ENCODE assay signal across 15 cellular contexts in genomic region chr16:2839650-2840450, GRCh38. TPM values are rescaled to one million over a fixed set of nuclear protein-coding genes. Genes with fewer than 3 reads are reported as not detected.
A peak's percentile ranks its signal among the peaks of the same experiment; 100 is the strongest.
DNase-seq lines count a peak whose midpoint lies in the region; ATAC-seq, FAIRE-seq and TF ChIP-seq lines count a peak whose summit lies in the region.
"Had no signal": no experiment of that assay in that cellular context is flagged by ENCODE, and none has a peak within 500 bp of the region (broad histone marks: within the 10 kb centered on the region; RNA-seq: fewer than 3 reads in every experiment).

No MANE protein-coding gene starts in this region.

- H3K27ac ChIP-seq in A549 (peak overlapping the region; percentile 60 to 90), astrocyte (ENCODE audit: low read depth, low read length) (no peak overlapping the region)
- H3K27ac ChIP-seq in CD8-positive, alpha-beta memory T cell (ENCODE audit: low read depth, low read length) = no peak overlapping the region
- H3K27ac ChIP-seq: GM23248, skin epidermis had no signal

- H3K4me1 ChIP-seq in A549 (peaks cover 41% of the 10 kb centered on the region), astrocyte (ENCODE audit: insufficient read depth, low read length) (peaks cover 33% of the 10 kb centered on the region)
- peaks cover 42% of the 10 kb centered on the region for H3K4me1 ChIP-seq in CD8-positive, alpha-beta memory T cell (ENCODE audit: insufficient read depth, low read length)

- WGBS in A549 (ENCODE audit: missing lambda C conversion rate) = 78% methylated on average over 14 of the region's 15 CpGs

- H3K9me3 Mint-ChIP-seq in CD8-positive, alpha-beta memory T cell = no peaks in the 10 kb centered on the region
- H3K9me3 Mint-ChIP-seq in astrocyte (ENCODE audit: unreplicated experiment) (no peaks in the 10 kb centered on the region), natural killer cell (no peaks in the 10 kb centered on the region)
- H3K9me3 Mint-ChIP-seq: CD4-positive, alpha-beta T cell had no signal

- peaks cover 42 to 55% (median 45%) of the 10 kb centered on the region in 3 donors for H3K4me1 Mint-ChIP-seq in CD8-positive, alpha-beta memory T cell
- H3K4me1 Mint-ChIP-seq in astrocyte (ENCODE audit: low read depth, unreplicated experiment) (peaks cover 34% of the 10 kb centered on the region), natural killer cell (peaks cover 62 to 67% of the 10 kb centered on the region in 2 donors)

- peaks cover 0 to 5% of the 10 kb centered on the region in 2 donors for H3K27me3 Mint-ChIP-seq in CD8-positive, alpha-beta memory T cell
- H3K27me3 Mint-ChIP-seq in astrocyte (ENCODE audit: low read depth, unreplicated experiment) = no peaks in the 10 kb centered on the region
- H3K27me3 Mint-ChIP-seq in natural killer cell (ENCODE audit: low read depth in 2 of 2) = no peaks in the 10 kb centered on the region

- TF ChIP-seq CTCF in A549 (IDR thresholded peaks at IDR 0.05) (no peak), astrocyte (IDR thresholded peaks at IDR 0.05; ENCODE audit: insufficient read depth, low read depth, low read length) (no peak), natural killer cell (IDR thresholded peaks at IDR 0.05) (no peak)

- H3K36me3 ChIP-seq in CD8-positive, alpha-beta memory T cell (ENCODE audit: insufficient read depth, low read length) = no peaks in the 10 kb centered on the region
- H3K36me3 ChIP-seq in astrocyte (ENCODE audit: insufficient read depth, low read length) = no peaks in the 10 kb centered on the region
- H3K36me3 ChIP-seq: MG63 had no signal

- ATAC-seq in A549 = no peak
- no peak for ATAC-seq in natural killer cell
- ATAC-seq in GM18519 (IDR thresholded peaks at IDR 0.05; ENCODE audit: low FRiP score, unreplicated experiment) = no peak
- no peak for ATAC-seq in HG02852 (IDR thresholded peaks at IDR 0.05; ENCODE audit: unreplicated experiment)

- no peak overlapping the region; the same call in 2 of the 3 replicates for H3K4me2 ChIP-seq in A549
- H3K4me2 ChIP-seq in astrocyte (ENCODE audit: low read length) = no peak overlapping the region

- H4K20me1 ChIP-seq in astrocyte (ENCODE audit: insufficient read depth, low read length) = no peaks in the 10 kb centered on the region

- intact Hi-C loops in natural killer cell (cut with micrococcal nuclease) = loop anchor here (1.0 to 5.0 kb wide), 2 partner anchors 42 to 79 kb away; partner anchors contain the start of gene FLYWCH2

- TF ChIP-seq EP300 in A549 (IDR thresholded peaks at IDR 0.05) = no peak

- no peak overlapping the region for H3K9ac ChIP-seq in astrocyte (ENCODE audit: low read length)
- H3K9ac ChIP-seq: GM23248 had no signal

- H3K4me3 Mint-ChIP-seq in CD8-positive, alpha-beta memory T cell = peak overlapping the region in 3 of 7 donors; percentile 16 to 74 (median 44)
- H3K4me3 Mint-ChIP-seq in astrocyte (ENCODE audit: unreplicated experiment) (no peak overlapping the region), natural killer cell (peak overlapping the region; percentile 75)
- H3K4me3 Mint-ChIP-seq: CD4-positive, alpha-beta T cell had no signal

- no peak for TF ChIP-seq RAD21 in A549 (conservative IDR thresholded peaks at IDR 0.05 in 1 of 2, IDR thresholded peaks at IDR 0.05 in 1 of 2)

- TF ChIP-seq POLR2A in A549 (IDR thresholded peaks at IDR 0.05; ENCODE audit: low read length) = no peak

- DNase-seq in A549 (ENCODE audit: low read depth in 1 of 2, low spot score in 1 of 2) (no peak), astrocyte (ENCODE audit: low read depth) (no peak), natural killer cell (no peak), C1 segment of cervical spinal cord (lab: John Stamatoyannopoulos, UW) (no peak)
- DNase-seq in CD8-positive, alpha-beta memory T cell = peak in 1 of 5 donors; percentile 38
- DNase-seq: SW 1271 had no signal

- POLR2A ChIA-PET in A549 (lab: Yijun Ruan, JAX) = interaction anchor here (1.0 to 3.2 kb wide), 5 partner anchors 19 to 157 kb away, joined by 3 to 52 read pairs (median 6); partner anchors contain the start of genes FLYWCH2 and KCTD5
- POLR2A ChIA-PET in CD8-positive, alpha-beta memory T cell (lab: Charles Lee) = interaction anchor here (0.6 kb wide), 1 partner anchor 59 kb away, joined by 3 read pairs; no protein-coding TSS in a partner anchor

- no peaks in the 10 kb centered on the region for H3K79me2 ChIP-seq in astrocyte (ENCODE audit: insufficient read depth, low read length)

- no peak overlapping the region for H3K4me3 ChIP-seq in A549
- H3K4me3 ChIP-seq in CD8-positive, alpha-beta memory T cell (ENCODE audit: low read length) = no peak overlapping the region
- H3K4me3 ChIP-seq in astrocyte (ENCODE audit: insufficient read depth, low read depth, low read length) = no peak overlapping the region
- H3K4me3 ChIP-seq: GM23248, MG63, skin epidermis had no signal

- H2AFZ ChIP-seq in astrocyte (ENCODE audit: low read depth, low read length) = no peak overlapping the region
- H2AFZ ChIP-seq: GM23248 had no signal

- FAIRE-seq in A549 (lab: Jason Lieb, UNC) (no peak), astrocyte (lab: Jason Lieb, UNC) (no peak)

- H3K27me3 ChIP-seq in CD8-positive, alpha-beta memory T cell (ENCODE audit: insufficient read depth, low read length, poor library complexity, severe bottlenecking) = no peaks in the 10 kb centered on the region
- H3K27me3 ChIP-seq in astrocyte (ENCODE audit: insufficient read depth, low read length) = no peaks in the 10 kb centered on the region
- H3K27me3 ChIP-seq: MG63 had no signal

- no peaks in the 10 kb centered on the region for H3K36me3 Mint-ChIP-seq in CD8-positive, alpha-beta memory T cell
- no peaks in the 10 kb centered on the region for H3K36me3 Mint-ChIP-seq in astrocyte (ENCODE audit: low read depth, unreplicated experiment)
- no peaks in the 10 kb centered on the region for H3K36me3 Mint-ChIP-seq in natural killer cell

- CTCF ChIA-PET in A549 (lab: Yijun Ruan, JAX) = interaction anchor here (0.6 to 3.8 kb wide), 32 partner anchors 11 to 87 kb away, joined by 3 to 295 read pairs (median 8); partner anchors contain the start of genes ELOB, FLYWCH1, FLYWCH2 and ZG16B
- CTCF ChIA-PET in CD8-positive, alpha-beta memory T cell (lab: Charles Lee) = interaction anchor here (1.0 to 3.5 kb wide), 6 partner anchors 14 to 71 kb away, joined by 3 to 51 read pairs (median 4); partner anchors contain the start of gene FLYWCH1

- H3K27ac Mint-ChIP-seq in CD8-positive, alpha-beta memory T cell = peak overlapping the region in 7 of 8 donors; percentile 47 to 88 (median 77)
- H3K27ac Mint-ChIP-seq in astrocyte (ENCODE audit: unreplicated experiment) = peak overlapping the region; percentile 94
- H3K27ac Mint-ChIP-seq in natural killer cell = peak overlapping the region; percentile 30 to 96

- H3K9me3 ChIP-seq in A549 (no peaks in the 10 kb centered on the region), astrocyte (ENCODE audit: insufficient read depth, low read depth, low read length) (no peaks in the 10 kb centered on the region)
- no peaks in the 10 kb centered on the region for H3K9me3 ChIP-seq in CD8-positive, alpha-beta memory T cell (ENCODE audit: low read length)
- H3K9me3 ChIP-seq: MG63 had no signal

RNA-seq across cellular contexts. Expression of gene ZG16B, which starts 9.7 kb away (rescaled TPM):
- 0.85 and 0.86 TPM in 2 replicates for polyA plus RNA-seq in A549 (2011; rRNA removed)
- polyA plus RNA-seq in A549 (2012; cell fraction: cytosol; rRNA removed) = 0.48 and 0.51 TPM in 2 replicates
- 0.60 and 1.3 TPM in 2 replicates for polyA plus RNA-seq in A549 (2012; cell fraction: nucleus; rRNA removed)
- polyA plus RNA-seq in A549 (2017; fragmentation: RNase III; extraction: RNeasy Plus Mini Kit Qiagen cat#74134 plus additional on column Dnase treatment) = 0.40 to 0.59 TPM (median 0.54 TPM) in 3 replicates
- 0.54 and 0.58 TPM in 2 replicates for polyA minus RNA-seq in A549 (2011; rRNA and poly(A)+ RNA removed)
- under 1 TPM; 0.29 to 0.74 TPM for total RNA-seq in CD8-positive, alpha-beta memory T cell
- polyA plus RNA-seq in CD8-positive, alpha-beta memory T cell = not detected
- not detected in 2 replicates for total RNA-seq in astrocyte
- total RNA-seq in natural killer cell = 1 to 10 TPM in 2 of 3 donors, under 1 TPM in 1; 0.78 to 1.5 (median 1.1) TPM
- total RNA-seq: CD4-positive, alpha-beta T cell; fibroblast of lung; GM23248 had no signal
- polyA plus RNA-seq: fibroblast of lung, GM23248 had no signal

RNA-seq across cellular contexts. Expression of gene PRSS22, which starts 18.1 kb away (rescaled TPM):
- polyA plus RNA-seq in A549 (2011; rRNA removed) (not detected in 2 replicates), A549 (2017; fragmentation: RNase III; extraction: RNeasy Plus Mini Kit Qiagen cat#74134 plus additional on column Dnase treatment) (0.10 to 0.33 TPM in 2 of 3 replicates, not detected in the other)
- polyA plus RNA-seq in A549 (2012; cell fraction: cytosol; rRNA removed) = 0.08 and 0.12 TPM in 2 replicates
- 0.18 and 0.45 TPM in 2 replicates for polyA plus RNA-seq in A549 (2012; cell fraction: nucleus; rRNA removed)
- polyA minus RNA-seq in A549 (2011; rRNA and poly(A)+ RNA removed) = not detected in 2 replicates
- not detected for total RNA-seq in CD8-positive, alpha-beta memory T cell
- polyA plus RNA-seq in CD8-positive, alpha-beta memory T cell = not detected
- total RNA-seq in astrocyte (0.58 and 1.5 TPM in 2 replicates), natural killer cell (1 to 10 TPM; 1.5 to 7.7 (median 3.3) TPM)
- total RNA-seq: GM23248 had no signal
- polyA plus RNA-seq: fibroblast of lung, GM23248 had no signal

RNA-seq across cellular contexts. Expression of gene PRSS21, which starts 22.8 kb away (rescaled TPM):
- polyA plus RNA-seq in A549 (2011; rRNA removed) (0.16 and 0.23 TPM in 2 replicates), A549 (2017; fragmentation: RNase III; extraction: RNeasy Plus Mini Kit Qiagen cat#74134 plus additional on column Dnase treatment) (0.08 to 0.12 TPM in 2 of 3 replicates, not detected in the other)
- 0.44 and 0.60 TPM in 2 replicates for polyA plus RNA-seq in A549 (2012; cell fraction: cytosol; rRNA removed)
- polyA plus RNA-seq in A549 (2012; cell fraction: nucleus; rRNA removed) = 1.3 and 2.2 TPM in 2 replicates
- polyA minus RNA-seq in A549 (2011; rRNA and poly(A)+ RNA removed) = not detected in 2 replicates
- 1 to 10 TPM; 8.8 to 9.2 TPM for total RNA-seq in CD8-positive, alpha-beta memory T cell
- 13.6 TPM for polyA plus RNA-seq in CD8-positive, alpha-beta memory T cell
- total RNA-seq in astrocyte (not detected in 2 replicates), natural killer cell (1 to 10 TPM in 1 of 3 donors, under 1 TPM in 1, not detected in 1; 0.64 to 6.6 TPM)
- total RNA-seq: CD4-positive, alpha-beta T cell; GM23248; urinary bladder had no signal
- polyA plus RNA-seq: GM23248 had no signal

RNA-seq across cellular contexts. Expression of gene PRSS41, which starts 41.6 kb away (rescaled TPM):
- polyA plus RNA-seq in A549 (2011; rRNA removed) (not detected in 2 replicates), A549 (2017; fragmentation: RNase III; extraction: RNeasy Plus Mini Kit Qiagen cat#74134 plus additional on column Dnase treatment) (not detected in 3 replicates)
- polyA plus RNA-seq in A549 (2012; cell fraction: cytosol; rRNA removed) = not detected in 2 replicates
- not detected in 2 replicates for polyA plus RNA-seq in A549 (2012; cell fraction: nucleus; rRNA removed)
- not detected in 2 replicates for polyA minus RNA-seq in A549 (2011; rRNA and poly(A)+ RNA removed)
- total RNA-seq in CD8-positive, alpha-beta memory T cell = not detected
- polyA plus RNA-seq in CD8-positive, alpha-beta memory T cell = not detected
- total RNA-seq in astrocyte (not detected in 2 replicates), natural killer cell (under 1 TPM in 1 of 3 donors, not detected in 2; 0.33 TPM)
- total RNA-seq: CD4-positive, alpha-beta T cell; fibroblast of lung; GM23248; mammary epithelial cell; urinary bladder had no signal
- polyA plus RNA-seq: fibroblast of lung, GM23248, mammary epithelial cell, urinary bladder had no signal

RNA-seq across cellular contexts. Expression of gene FLYWCH2, which starts 43.2 kb away (rescaled TPM):
- polyA plus RNA-seq in A549 (2011; rRNA removed) = 22.7 and 23.2 TPM in 2 replicates
- 67.8 and 89.3 TPM in 2 replicates for polyA plus RNA-seq in A549 (2012; cell fraction: cytosol; rRNA removed)
- polyA plus RNA-seq in A549 (2012; cell fraction: nucleus; rRNA removed) = 52.7 and 59.0 TPM in 2 replicates
- polyA plus RNA-seq in A549 (2017; fragmentation: RNase III; extraction: RNeasy Plus Mini Kit Qiagen cat#74134 plus additional on column Dnase treatment) = 40.1 to 42.1 TPM (median 41.2 TPM) in 3 replicates
- 6.4 and 7.4 TPM in 2 replicates for polyA minus RNA-seq in A549 (2011; rRNA and poly(A)+ RNA removed)
- 10 to 100 TPM; 24.7 to 27.2 TPM for total RNA-seq in CD8-positive, alpha-beta memory T cell
- polyA plus RNA-seq in CD8-positive, alpha-beta memory T cell = 24.0 TPM
- total RNA-seq in astrocyte = 36.5 and 40.7 TPM in 2 replicates
- total RNA-seq in natural killer cell = 10 to 100 TPM; 12.0 to 12.7 (median 12.6) TPM

Comparison
In these comparisons a context has a peak if more than half of its experiments do, and no peak if none do; other contexts are left out.
1. H3K27ac ChIP-seq: peak in A549 (2 of 2); none in CD8-positive, alpha-beta memory T cell (single experiment) and astrocyte (single experiment).
2. Peak in every context shown above with its lines, with median percentiles within 50 percentile points of each other: H3K27ac Mint-ChIP-seq.